1 cellular context compared by ENCODE assay signal in the genomic region with DNA sequence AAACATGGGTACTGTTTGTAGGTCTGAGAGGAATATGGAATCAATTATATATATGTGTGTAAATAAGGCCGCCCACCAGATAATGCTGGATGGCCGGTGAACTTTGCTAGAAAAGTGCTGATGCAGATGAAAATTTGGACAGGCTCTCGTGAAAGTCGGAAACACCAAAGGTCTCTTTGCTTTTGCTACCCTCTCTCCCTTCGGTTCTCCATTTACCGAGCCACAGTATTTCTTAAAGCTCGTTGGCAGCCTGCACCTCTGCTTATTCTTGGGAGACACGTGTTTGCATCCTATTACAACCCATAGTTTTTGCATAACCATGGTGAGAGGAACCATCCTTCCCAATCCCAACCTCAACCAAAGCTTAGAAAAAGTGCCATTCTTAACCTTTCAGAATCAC.
TF ChIP-seq lines count a peak whose summit lies in the region.

No MANE protein-coding gene starts in this region.

TF ChIP-seq in HepG2, 621 proteins besides CTCF, POLR2A, EP300 and RAD21:
- TF ChIP-seq CREB1 (IDR thresholded peaks at IDR 0.05) (no peak), CREB1 (CRISPR knock-in tag; IDR thresholded peaks at IDR 0.05) (no peak), YY1 (IDR thresholded peaks at IDR 0.05; ENCODE audit: insufficient read depth, insufficient replicate concordance, low read depth, low read length) (no peak), CC2D1A (CRISPR knock-in tag; IDR thresholded peaks at IDR 0.05) (no peak), SCMH1 (CRISPR knock-in tag; IDR thresholded peaks at IDR 0.05; ENCODE audit: borderline replicate concordance) (no peak), MAFF (IDR thresholded peaks at IDR 0.05; ENCODE audit: low read depth, low read length) (peak; percentile 73), ZSCAN30 (CRISPR knock-in tag; IDR thresholded peaks at IDR 0.05) (no peak), ZNF790 (CRISPR knock-in tag; IDR thresholded peaks at IDR 0.05; ENCODE audit: borderline replicate concordance) (no peak), MAFK (conservative IDR thresholded peaks at IDR 0.05 in 1 of 2, IDR thresholded peaks at IDR 0.05 in 1 of 2; ENCODE audit: low read length in 2 of 2) (peak; percentile 80 to 86), RORA (CRISPR knock-in tag; IDR thresholded peaks at IDR 0.05) (no peak), WIZ (CRISPR knock-in tag; IDR thresholded peaks at IDR 0.05) (no peak)
